ENCODE assay signal across 1 cellular context in the genomic region with DNA sequence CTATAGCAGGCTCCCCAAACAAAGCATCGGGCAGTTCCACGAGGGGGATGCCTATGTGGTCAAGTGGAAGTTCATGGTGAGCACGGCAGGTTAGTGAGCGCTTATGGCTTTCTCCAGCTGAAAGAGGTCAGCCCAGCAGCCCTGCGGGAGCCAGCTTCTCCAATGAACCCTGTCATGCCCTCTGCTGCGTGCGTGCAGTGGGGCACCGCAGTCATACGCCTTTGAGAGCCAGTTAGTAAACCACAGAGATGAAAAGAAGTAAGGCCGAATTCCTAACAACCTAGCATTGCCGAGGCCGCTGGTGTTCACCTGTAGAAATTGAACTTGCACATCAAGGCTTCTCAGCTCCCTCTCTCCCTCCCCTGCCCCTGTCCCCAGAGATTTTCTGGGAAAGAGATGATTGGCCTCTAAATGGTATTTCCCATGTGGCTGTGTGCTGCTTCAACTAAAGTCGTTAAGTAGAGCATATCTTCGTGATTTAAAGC.
TF ChIP-seq lines count a peak whose summit lies in the region.

No MANE protein-coding gene starts in this region.

TF ChIP-seq in GM12878, 131 proteins besides CTCF, POLR2A, EP300 and RAD21 (continued from another document):
- TF ChIP-seq ZNF687 (IDR thresholded peaks at IDR 0.05), result peak; percentile 75; the same call in 1 of the 2 replicates
- TF ChIP-seq IKZF1 (conservative IDR thresholded peaks at IDR 0.05), result peak; percentile 41
- TF ChIP-seq, protein P1, sequence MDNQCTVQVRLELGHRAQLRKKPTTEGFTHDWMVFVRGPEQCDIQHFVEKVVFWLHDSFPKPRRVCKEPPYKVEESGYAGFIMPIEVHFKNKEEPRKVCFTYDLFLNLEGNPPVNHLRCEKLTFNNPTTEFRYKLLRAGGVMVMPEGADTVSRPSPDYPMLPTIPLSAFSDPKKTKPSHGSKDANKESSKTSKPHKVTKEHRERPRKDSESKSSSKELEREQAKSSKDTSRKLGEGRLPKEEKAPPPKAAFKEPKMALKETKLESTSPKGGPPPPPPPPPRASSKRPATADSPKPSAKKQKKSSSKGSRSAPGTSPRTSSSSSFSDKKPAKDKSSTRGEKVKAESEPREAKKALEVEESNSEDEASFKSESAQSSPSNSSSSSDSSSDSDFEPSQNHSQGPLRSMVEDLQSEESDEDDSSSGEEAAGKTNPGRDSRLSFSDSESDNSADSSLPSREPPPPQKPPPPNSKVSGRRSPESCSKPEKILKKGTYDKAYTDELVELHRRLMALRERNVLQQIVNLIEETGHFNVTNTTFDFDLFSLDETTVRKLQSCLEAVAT (IDR thresholded peaks at IDR 0.05), result 0 out of 2 replicates have a peak, but pooled peaks have one; percentile 23
- peak; percentile 58 for TF ChIP-seq MEF2B (IDR thresholded peaks at IDR 0.05; ENCODE audit: partially characterized antibody, poor library complexity, severe bottlenecking)
- TF ChIP-seq SP1 (IDR thresholded peaks at IDR 0.05; ENCODE audit: low read depth, low read length), result peak; percentile 11
- 0 out of 2 replicates have a peak, but pooled peaks have one; percentile 25 for TF ChIP-seq BACH1 (IDR thresholded peaks at IDR 0.05; ENCODE audit: borderline replicate concordance)
- peak; percentile 50; the same call in 1 of the 2 replicates for TF ChIP-seq BCL11A (IDR thresholded peaks at IDR 0.05; ENCODE audit: low read depth, low read length)
